In the genomic region with DNA sequence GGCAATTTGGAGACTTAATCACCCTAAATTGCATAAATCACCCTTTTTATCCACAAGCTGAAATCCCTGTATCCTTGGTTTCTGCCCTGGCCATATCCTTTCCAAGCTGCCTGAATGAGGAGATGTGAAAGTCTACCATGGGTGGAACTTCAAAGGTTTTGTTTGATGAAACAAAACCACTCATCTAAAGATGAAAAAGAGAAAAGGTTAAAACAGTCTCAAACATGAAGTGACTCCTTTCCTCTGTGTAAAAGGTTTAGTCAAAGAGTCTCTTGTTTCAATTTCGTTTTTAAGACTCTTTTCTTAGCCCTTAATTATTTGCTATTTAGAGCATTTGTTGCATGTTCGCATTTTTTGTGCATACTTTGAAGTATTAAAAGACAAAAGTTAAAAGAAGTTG, we compare ENCODE assay signal across 24 cellular contexts. TPM values are rescaled to one million over a fixed set of nuclear protein-coding genes. Genes with fewer than 3 reads are reported as not detected.
DNase-seq lines count a peak whose midpoint lies in the region; ATAC-seq, FAIRE-seq and TF ChIP-seq lines count a peak whose summit lies in the region.
"Had no signal": no experiment of that assay in that cellular context is flagged by ENCODE, and none has a peak within 500 bp of the region (broad histone marks: within the 10 kb centered on the region; RNA-seq: fewer than 3 reads in every experiment).

No MANE protein-coding gene starts in this region.

- no peaks in the 10 kb centered on the region for H3K27me3 ChIP-seq in GM12878 (replicated peaks in 1 of 2; ENCODE audit: control insufficient read depth in 2 of 2, insufficient read depth in 2 of 2, low read length in 1 of 2)
- H3K27me3 ChIP-seq: MG63, transverse colon had no signal

- H2AFZ ChIP-seq in GM12878 (ENCODE audit: control insufficient read depth, low read depth, low read length): no peak overlapping the region

- H3K4me3 Mint-ChIP-seq in activated CD4-positive, alpha-beta T cell treated with anti-CD3 and anti-CD28 coated beads, Interleukin-2, amount 10 ng/mL, durations not matched to agents 24 days and 14 days: peak overlapping the region; percentile 34
- H3K4me3 Mint-ChIP-seq: natural killer cell treated with Interleukin-12 subunit alpha and Interleukin-12 subunit beta and Interleukin-15 and Interleukin-18, amount 100 ng/mL, for 72 hours had no signal

- H3K27ac Mint-ChIP-seq in activated CD4-positive, alpha-beta T cell treated with anti-CD3 and anti-CD28 coated beads, Interleukin-2, amount 10 ng/mL, durations not matched to agents 24 days and 14 days: no peak overlapping the region
- H3K27ac Mint-ChIP-seq: natural killer cell treated with Interleukin-12 subunit alpha and Interleukin-12 subunit beta and Interleukin-15 and Interleukin-18, amount 100 ng/mL, for 72 hours had no signal

- TF ChIP-seq POLR2A in GM12878 (IDR thresholded peaks at IDR 0.05; ENCODE audit: low read depth, low read length): no peak

- H3K4me1 Mint-ChIP-seq in activated CD4-positive, alpha-beta T cell treated with anti-CD3 and anti-CD28 coated beads, Interleukin-2, amount 10 ng/mL, durations not matched to agents 24 days and 14 days: peaks cover 10% of the 10 kb centered on the region

- TF ChIP-seq RAD21 in GM12878 (IDR thresholded peaks at IDR 0.05; ENCODE audit: insufficient read depth, low read depth, low read length): no peak

- no peaks in the 10 kb centered on the region for H3K9me3 ChIP-seq in GM12878 (replicated peaks; ENCODE audit: control insufficient read depth, insufficient read depth, low read length)
- no peaks in the 10 kb centered on the region for H3K9me3 ChIP-seq in mucosa of descending colon
- H3K9me3 ChIP-seq: MG63, psoas muscle, transverse colon had no signal

- no peaks in the 10 kb centered on the region for H4K20me1 ChIP-seq in GM12878 (ENCODE audit: control insufficient read depth, insufficient read depth)

- intact Hi-C loops in activated CD4-positive, alpha-beta T cell treated with anti-CD3 and anti-CD28 coated beads, Interleukin-2, amount 10 ng/mL, durations not matched to agents 24 days and 14 days (cut with micrococcal nuclease): loop anchor here (2.0 to 10.0 kb wide), 2 partner anchors 50 to 538 kb away; no protein-coding TSS in a partner anchor
- intact Hi-C loops in GM12878 (cut with micrococcal nuclease; ENCODE audit: unreplicated experiment) (loop anchor here (10.0 kb wide), 1 partner anchor 808 kb away; no protein-coding TSS in a partner anchor), mucosa of descending colon (cut with DNase I, micrococcal nuclease) (no loop called here)

- no peak for TF ChIP-seq EP300 in GM12878 (IDR thresholded peaks at IDR 0.05; ENCODE audit: borderline replicate concordance in 1 of 2, control insufficient read depth in 1 of 2, low read depth in 2 of 2, low read length in 2 of 2)

- peaks cover 17% of the 10 kb centered on the region for H3K4me1 ChIP-seq in GM12878 (ENCODE audit: control insufficient read depth, insufficient read depth, low read length)
- no peaks in the 10 kb centered on the region for H3K4me1 ChIP-seq in mucosa of descending colon (ENCODE audit: low read depth)
- H3K4me1 ChIP-seq: psoas muscle had no signal

- no peak overlapping the region for H3K9ac ChIP-seq in GM12878 (ENCODE audit: control insufficient read depth, insufficient read depth, low read length)

- FAIRE-seq in GM19239 (lab: Jason Lieb, UNC): peak; percentile 56
- FAIRE-seq in GM12878 (lab: Jason Lieb, UNC): peak; percentile 56

- DNase-seq in activated CD4-positive, alpha-beta T cell treated with anti-CD3 and anti-CD28 coated beads, Interleukin-2, amount 10 ng/mL, durations not matched to agents 24 days and 14 days: no peak
- DNase-seq in activated CD4-positive, alpha-beta T cell treated with anti-CD3 and anti-CD28 coated beads, Interleukin-2, amount 50 U/mL, for 1 hour: no peak
- DNase-seq in GM19239 (ENCODE audit: insufficient read length, low spot score) (no peak), GM12878 (ENCODE audit: low read depth, low spot score) (no peak), mucosa of descending colon (no peak), cerebellar cortex (ENCODE audit: low spot score) (no peak), NCI-H2196 (lab: John Stamatoyannopoulos, UW; ENCODE audit: unreplicated experiment) (no peak)
- DNase-seq: activated CD4-positive, alpha-beta T cell treated with anti-CD3 and anti-CD28 coated beads for 1 hour; activated T-cell treated with anti-CD3 and anti-CD28 coated beads, Interleukin-2, amount 50 U/mL, for 48 hours; C1 segment of cervical spinal cord; DMS79; hypothalamus; mesenchymal stem cell; MG63; NCI-H1930; psoas muscle; transverse colon had no signal

- POLR2A ChIA-PET in GM12878 (lab: Charles Lee): no interaction called here

- 3% methylated on average over 2 of the region's 2 CpGs for WGBS in GM12878 (ENCODE audit: insufficient coverage, insufficient replicate concordance, low lambda C conversion rate, missing lambda C conversion rate)

- peak overlapping the region; percentile 59 for H3K4me2 ChIP-seq in GM12878 (ENCODE audit: control insufficient read depth, insufficient read depth)
- H3K4me2 ChIP-seq: smooth muscle cell had no signal

- SMC1A ChIA-PET in GM12878 (lab: Charles Lee; ENCODE audit: uncharacterized antibody, unreplicated experiment): interaction anchor here (1.4 kb wide), 1 partner anchor 11 kb away, joined by 3 read pairs; no protein-coding TSS in a partner anchor

- ATAC-seq in HG02938 (IDR thresholded peaks at IDR 0.05; ENCODE audit: unreplicated experiment) (peak; percentile 63), GM12878 (peak; percentile 74), mucosa of descending colon (no peak)
- ATAC-seq: natural killer cell treated with Interleukin-12 subunit alpha and Interleukin-12 subunit beta and Interleukin-15 and Interleukin-18, amount 100 ng/mL, for 72 hours; psoas muscle had no signal

- no peaks in the 10 kb centered on the region for H3K9me3 Mint-ChIP-seq in activated CD4-positive, alpha-beta T cell treated with anti-CD3 and anti-CD28 coated beads, Interleukin-2, amount 10 ng/mL, durations not matched to agents 24 days and 14 days
- H3K9me3 Mint-ChIP-seq: natural killer cell treated with Interleukin-12 subunit alpha and Interleukin-12 subunit beta and Interleukin-15 and Interleukin-18, amount 100 ng/mL, for 72 hours had no signal

- no peak for TF ChIP-seq CTCF in GM12878 (IDR thresholded peaks at IDR 0.05 in 2 of 3, conservative IDR thresholded peaks at IDR 0.05 in 1 of 3; ENCODE audit: control insufficient read depth in 2 of 3, extremely low read depth in 1 of 3, insufficient read depth in 1 of 3, low read depth in 3 of 3, low read length in 3 of 3)
- TF ChIP-seq CTCF in mucosa of descending colon (IDR thresholded peaks at IDR 0.05): no peak

- no peak overlapping the region; the same call in 1 of the 2 replicates for H3K4me3 ChIP-seq in GM12878
- H3K4me3 ChIP-seq in mucosa of descending colon: no peak overlapping the region
- H3K4me3 ChIP-seq: MG63, psoas muscle, smooth muscle cell, transverse colon had no signal

- no peaks in the 10 kb centered on the region for H3K36me3 Mint-ChIP-seq in activated CD4-positive, alpha-beta T cell treated with anti-CD3 and anti-CD28 coated beads, Interleukin-2, amount 10 ng/mL, durations not matched to agents 24 days and 14 days (ENCODE audit: low read depth)
- H3K36me3 Mint-ChIP-seq: natural killer cell treated with Interleukin-12 subunit alpha and Interleukin-12 subunit beta and Interleukin-15 and Interleukin-18, amount 100 ng/mL, for 72 hours had no signal

- CTCF ChIA-PET in GM12878 (lab: Yijun Ruan, JAX): no interaction called here

- no TSS peak for BruUV-seq in GM12878 (replicated peaks; lab: Mats Ljungman, UMichigan)

- H3K79me2 ChIP-seq in GM12878 (ENCODE audit: control insufficient read depth, insufficient read depth, low read length): no peaks in the 10 kb centered on the region

- in situ Hi-C loops in GM12878 (cut with MboI): no loop called here

- peaks cover 12% of the 10 kb centered on the region for H3K27me3 Mint-ChIP-seq in activated CD4-positive, alpha-beta T cell treated with anti-CD3 and anti-CD28 coated beads, Interleukin-2, amount 10 ng/mL, durations not matched to agents 24 days and 14 days

- peak overlapping the region; percentile 20; the same call in 1 of the 2 replicates for H3K27ac ChIP-seq in GM12878 (ENCODE audit: control insufficient read depth, insufficient read depth)
- H3K27ac ChIP-seq: psoas muscle, transverse colon had no signal

- RAD21 ChIA-PET in GM12878 (lab: Charles Lee; ENCODE audit: unreplicated experiment): interaction anchor here (1.6 kb wide), 1 partner anchor 538 kb away, joined by 5 read pairs; no protein-coding TSS in a partner anchor

- H3K36me3 ChIP-seq in GM12878 (ENCODE audit: control insufficient read depth in 2 of 2, insufficient read depth in 2 of 2, low read length in 1 of 2) (no peaks in the 10 kb centered on the region), mucosa of descending colon (ENCODE audit: low read depth) (no peaks in the 10 kb centered on the region)
- H3K36me3 ChIP-seq: MG63, transverse colon had no signal

RNA-seq across cellular contexts. Expression of gene SLC45A2, which starts 11.2 kb away (rescaled TPM):
- total RNA-seq in activated CD4-positive, alpha-beta T cell treated with anti-CD3 and anti-CD28 coated beads, Interleukin-2, amount 10 ng/mL, durations not matched to agents 24 days and 14 days: not detected in 2 replicates
- total RNA-seq in GM12878 (2013; cell fraction: nucleolus; rRNA removed): 0.25 and 0.54 TPM in 2 replicates
- 0.06 TPM in 1 of 2 replicates, not detected in the other for total RNA-seq in GM12878 (2014; rRNA removed)
- total RNA-seq in GM12878 (2014; rRNA removed; fragmentation: Illumina TruSeq; extraction: Trizol): not detected in 2 replicates
- total RNA-seq in GM12878 (2021): not detected in 2 replicates
- not detected for polyA plus RNA-seq in GM12878 (2011; ENCODE audit: low read depth)
- 0.07 TPM in 1 of 2 replicates, not detected in the other for polyA plus RNA-seq in GM12878 (2011; rRNA removed)
- polyA plus RNA-seq in GM12878 (2011; cell fraction: cytosol; rRNA removed): 0.06 and 0.15 TPM in 2 replicates
- polyA plus RNA-seq in GM12878 (2011; cell fraction: nucleus; rRNA removed): 0.41 and 0.45 TPM in 2 replicates
- not detected in 2 replicates for polyA plus RNA-seq in GM12878 (2012)
- not detected in 2 replicates for polyA plus RNA-seq in GM12878 (2014; fragmentation: Illumina TruSeq; extraction: Trizol)
- polyA plus RNA-seq in GM12878 (2014; fragmentation: Nextera tagmentation; extraction: Ambion mirVana): not detected
- 0.03 TPM in 1 of 2 replicates, not detected in the other for polyA plus RNA-seq in GM12878 (2014; rRNA removed)
- polyA plus RNA-seq in GM12878 (2016; fragmentation: Nextera tagmentation; extraction: Ambion mirVana): not detected
- polyA minus RNA-seq in GM12878 (2011; rRNA and poly(A)+ RNA removed): 0.77 TPM in 1 of 2 replicates, not detected in the other
- not detected in 2 replicates for polyA minus RNA-seq in GM12878 (2011; cell fraction: cytosol; rRNA and poly(A)+ RNA removed)
- polyA minus RNA-seq in GM12878 (2011; cell fraction: nucleus; rRNA and poly(A)+ RNA removed): 1.7 and 2.3 TPM in 2 replicates
- 1 to 10 TPM in 2 of 3 donors, under 1 TPM in 1; 0.28 to 1.2 (median 1.0) TPM for total RNA-seq in mucosa of descending colon
- total RNA-seq: A172, kidney epithelial cell, NCI-H460, OCI-LY7 had no signal

RNA-seq across cellular contexts. Expression of gene AMACR, which starts 34.6 kb away (rescaled TPM):
- total RNA-seq in activated CD4-positive, alpha-beta T cell treated with anti-CD3 and anti-CD28 coated beads, Interleukin-2, amount 10 ng/mL, durations not matched to agents 24 days and 14 days: 6.4 and 7.7 TPM in 2 replicates
- 7.5 and 8.0 TPM in 2 replicates for total RNA-seq in GM12878 (2013; cell fraction: nucleolus; rRNA removed)
- total RNA-seq in GM12878 (2014; rRNA removed): 6.9 and 7.1 TPM in 2 replicates
- total RNA-seq in GM12878 (2014; rRNA removed; fragmentation: Illumina TruSeq; extraction: Trizol): 6.3 and 6.4 TPM in 2 replicates
- total RNA-seq in GM12878 (2021): 10.2 and 11.3 TPM in 2 replicates
- 2.4 TPM for polyA plus RNA-seq in GM12878 (2011; ENCODE audit: low read depth)
- 12.8 and 18.7 TPM in 2 replicates for polyA plus RNA-seq in GM12878 (2011; rRNA removed)
- 9.8 and 10.9 TPM in 2 replicates for polyA plus RNA-seq in GM12878 (2011; cell fraction: cytosol; rRNA removed)
- 6.3 and 7.4 TPM in 2 replicates for polyA plus RNA-seq in GM12878 (2011; cell fraction: nucleus; rRNA removed)
- 5.1 and 5.8 TPM in 2 replicates for polyA plus RNA-seq in GM12878 (2012)
- 11.0 and 13.9 TPM in 2 replicates for polyA plus RNA-seq in GM12878 (2014; fragmentation: Illumina TruSeq; extraction: Trizol)
- polyA plus RNA-seq in GM12878 (2014; fragmentation: Nextera tagmentation; extraction: Ambion mirVana): 1 to 10 TPM; 2.6 to 4.0 TPM
- polyA plus RNA-seq in GM12878 (2014; rRNA removed): 8.7 and 9.8 TPM in 2 replicates
- 10 to 100 TPM; 15.8 to 20.4 TPM for polyA plus RNA-seq in GM12878 (2016; fragmentation: Nextera tagmentation; extraction: Ambion mirVana)
- 8.0 and 10.7 TPM in 2 replicates for polyA minus RNA-seq in GM12878 (2011; rRNA and poly(A)+ RNA removed)
- 3.7 and 6.4 TPM in 2 replicates for polyA minus RNA-seq in GM12878 (2011; cell fraction: cytosol; rRNA and poly(A)+ RNA removed)
- polyA minus RNA-seq in GM12878 (2011; cell fraction: nucleus; rRNA and poly(A)+ RNA removed): 2.9 and 4.9 TPM in 2 replicates
- 100 to 1,000 TPM in 1 of 3 donors, 10 to 100 TPM in 2; 36.3 to 111 (median 75.3) TPM for total RNA-seq in mucosa of descending colon

RNA-seq across cellular contexts. Expression of gene RXFP3, which starts 37.1 kb away (rescaled TPM):
- not detected in 2 replicates for total RNA-seq in activated CD4-positive, alpha-beta T cell treated with anti-CD3 and anti-CD28 coated beads, Interleukin-2, amount 10 ng/mL, durations not matched to agents 24 days and 14 days
- total RNA-seq in GM12878 (2013; cell fraction: nucleolus; rRNA removed): 0.33 and 0.61 TPM in 2 replicates
- total RNA-seq in GM12878 (2014; rRNA removed) (not detected in 2 replicates), GM12878 (2014; rRNA removed; fragmentation: Illumina TruSeq; extraction: Trizol) (not detected in 2 replicates), GM12878 (2021) (not detected in 2 replicates), mucosa of descending colon (not detected)
- polyA plus RNA-seq in GM12878 (2011; ENCODE audit: low read depth): not detected
- polyA plus RNA-seq in GM12878 (2011; rRNA removed) (0.03 TPM in 1 of 2 replicates, not detected in the other), GM12878 (2014; fragmentation: Illumina TruSeq; extraction: Trizol) (not detected in 2 replicates), GM12878 (2014; fragmentation: Nextera tagmentation; extraction: Ambion mirVana) (not detected), GM12878 (2014; rRNA removed) (0.06 TPM in 1 of 2 replicates, not detected in the other), GM12878 (2016; fragmentation: Nextera tagmentation; extraction: Ambion mirVana) (not detected)
- 0.05 TPM in 1 of 2 replicates, not detected in the other for polyA plus RNA-seq in GM12878 (2011; cell fraction: cytosol; rRNA removed)
- 0.48 and 0.79 TPM in 2 replicates for polyA plus RNA-seq in GM12878 (2011; cell fraction: nucleus; rRNA removed)
- polyA plus RNA-seq in GM12878 (2012): not detected in 2 replicates
- 0.15 and 0.41 TPM in 2 replicates for polyA minus RNA-seq in GM12878 (2011; rRNA and poly(A)+ RNA removed)
- polyA minus RNA-seq in GM12878 (2011; cell fraction: cytosol; rRNA and poly(A)+ RNA removed): 0.52 TPM in 1 of 2 replicates, not detected in the other
- polyA minus RNA-seq in GM12878 (2011; cell fraction: nucleus; rRNA and poly(A)+ RNA removed): 0.85 and 2.1 TPM in 2 replicates
- total RNA-seq: A172; kidney epithelial cell; natural killer cell treated with Interleukin-12 subunit alpha and Interleukin-12 subunit beta and Interleukin-15 and Interleukin-18, amount 100 ng/mL, for 72 hours; NCI-H460; OCI-LY7; psoas muscle; smooth muscle cell; transverse colon had no signal
- polyA plus RNA-seq: psoas muscle had no signal

Comparison
In these comparisons a context has a peak if more than half of its experiments do, and no peak if none do; other contexts are left out.
1. intact Hi-C loops: an anchor here in activated CD4-positive, alpha-beta T cell treated with anti-CD3 and anti-CD28 coated beads, Interleukin-2, amount 10 ng/mL, durations not matched to agents 24 days and 14 days (2.0 to 10.0 kb wide) and GM12878 (10.0 kb wide); none called in mucosa of descending colon.